ENCODE assay signal across 8 cellular contexts in the genomic region with DNA sequence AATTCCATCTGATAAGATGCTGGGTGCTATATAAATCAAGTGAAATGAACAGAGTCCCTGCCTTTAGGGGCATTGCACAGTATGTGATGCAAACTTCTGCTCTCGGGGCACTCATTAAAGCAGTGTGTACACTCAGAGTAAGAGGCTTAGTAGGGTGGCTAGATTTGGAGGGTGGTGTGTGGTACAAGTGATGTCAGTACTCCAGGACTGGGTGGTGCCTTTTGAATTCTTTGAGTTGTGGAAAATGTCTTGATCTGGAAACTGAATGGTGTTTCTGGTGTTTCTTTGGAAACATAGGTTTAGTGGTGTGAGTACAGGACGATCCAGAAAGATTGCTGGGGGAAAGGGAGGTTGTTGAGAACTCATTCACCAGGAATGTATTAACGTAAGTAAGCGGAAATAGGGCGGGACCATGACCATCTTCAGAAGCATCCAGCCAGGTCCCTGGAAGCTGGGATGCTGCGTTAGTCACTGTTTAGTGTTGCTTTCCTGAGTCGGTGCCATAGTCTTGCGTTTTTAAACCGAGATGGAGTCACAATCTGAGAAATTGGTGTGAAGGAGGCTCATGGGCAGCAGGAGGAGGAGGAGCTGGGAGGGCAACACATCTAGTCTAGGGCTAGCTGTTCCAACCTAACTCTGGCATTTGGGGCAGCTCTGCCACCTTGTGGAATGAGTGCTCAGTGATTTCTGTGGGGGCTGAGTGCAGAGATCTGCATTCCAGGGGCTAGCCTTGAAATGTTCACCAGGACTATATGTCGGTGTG.
DNase-seq lines count a peak whose midpoint lies in the region; ATAC-seq and TF ChIP-seq lines count a peak whose summit lies in the region.

No MANE protein-coding gene starts in this region.

- H3K27ac Mint-ChIP-seq in CD4-positive, CD25-positive, alpha-beta regulatory T cell: peak overlapping the region; percentile 5 to 71 (median 10)
- H3K27ac Mint-ChIP-seq in activated T-cell treated with anti-CD3 and anti-CD28 coated beads, Interleukin-2, amount 50 U/mL, for 72 hours: peak overlapping the region; percentile 41
- H3K27ac Mint-ChIP-seq in nephron: peak overlapping the region; percentile 42 to 55 (median 50)

- no peaks in the 10 kb centered on the region for H3K4me1 ChIP-seq in CD4-positive, CD25-positive, alpha-beta regulatory T cell (ENCODE audit: control insufficient read depth, insufficient read depth, low read length, poor library complexity, severe bottlenecking)

- peak overlapping the region in 1 of 4 donors; percentile 8 for H3K4me3 Mint-ChIP-seq in CD4-positive, CD25-positive, alpha-beta regulatory T cell
- H3K4me3 Mint-ChIP-seq in activated T-cell treated with anti-CD3 and anti-CD28 coated beads, Interleukin-2, amount 50 U/mL, for 72 hours: no peak overlapping the region
- no peak overlapping the region for H3K4me3 Mint-ChIP-seq in nephron

- peak; percentile 34 to 70 (median 62) for DNase-seq in CD4-positive, CD25-positive, alpha-beta regulatory T cell
- peak; percentile 89 for DNase-seq in HK-2 (ENCODE audit: unreplicated experiment)
- peak; percentile 54 to 59 for DNase-seq in activated T-cell treated with anti-CD3 and anti-CD28 coated beads, Interleukin-2, amount 50 U/mL, for 72 hours
- DNase-seq in fibroblast of gingiva (ENCODE audit: low read depth): peak; percentile 100
- peak; percentile 23 to 63 (median 49) for DNase-seq in stimulated activated naive CD4-positive, alpha-beta T cell (lab: John Stamatoyannopoulos, UW)

- no peaks in the 10 kb centered on the region for H3K9me3 Mint-ChIP-seq in CD4-positive, CD25-positive, alpha-beta regulatory T cell
- H3K9me3 Mint-ChIP-seq in activated T-cell treated with anti-CD3 and anti-CD28 coated beads, Interleukin-2, amount 50 U/mL, for 72 hours: no peaks in the 10 kb centered on the region
- H3K9me3 Mint-ChIP-seq in nephron: no peaks in the 10 kb centered on the region

- peak; percentile 53 to 62 (median 62) for TF ChIP-seq CTCF in nephron (IDR thresholded peaks at IDR 0.05; ENCODE audit: unreplicated experiment in 3 of 3)

- H3K27ac ChIP-seq in CD4-positive, CD25-positive, alpha-beta regulatory T cell (ENCODE audit: insufficient read depth, low read length, poor library complexity, severe bottlenecking): no peak overlapping the region

- H3K36me3 ChIP-seq in CD4-positive, CD25-positive, alpha-beta regulatory T cell (ENCODE audit: control insufficient read depth, insufficient read depth, low read length): peaks cover 6% of the 10 kb centered on the region

- peak; percentile 76 to 85 for ATAC-seq in CD4-positive, CD25-positive, alpha-beta regulatory T cell (ENCODE audit: low read depth in 2 of 2)
- ATAC-seq in activated T-cell treated with anti-CD3 and anti-CD28 coated beads, Interleukin-2, amount 50 U/mL, for 72 hours (replicated peaks in 1 of 2): peak; percentile 87 to 89
- no peak for ATAC-seq in GM18870 (IDR thresholded peaks at IDR 0.05; ENCODE audit: unreplicated experiment)

- H3K9me3 ChIP-seq in CD4-positive, CD25-positive, alpha-beta regulatory T cell (ENCODE audit: control insufficient read depth in 2 of 2, low read length in 2 of 2): no peaks in the 10 kb centered on the region

- H3K4me1 Mint-ChIP-seq in CD4-positive, CD25-positive, alpha-beta regulatory T cell: peaks cover 8 to 19% (median 13%) of the 10 kb centered on the region in 4 donors
- peaks cover 14% of the 10 kb centered on the region for H3K4me1 Mint-ChIP-seq in activated T-cell treated with anti-CD3 and anti-CD28 coated beads, Interleukin-2, amount 50 U/mL, for 72 hours (ENCODE audit: low read depth)
- H3K4me1 Mint-ChIP-seq in nephron: peaks cover 7% of the 10 kb centered on the region

- no peaks in the 10 kb centered on the region for H3K27me3 Mint-ChIP-seq in CD4-positive, CD25-positive, alpha-beta regulatory T cell
- H3K27me3 Mint-ChIP-seq in activated T-cell treated with anti-CD3 and anti-CD28 coated beads, Interleukin-2, amount 50 U/mL, for 72 hours (ENCODE audit: low read depth): no peaks in the 10 kb centered on the region
- H3K27me3 Mint-ChIP-seq in nephron (ENCODE audit: low read depth): no peaks in the 10 kb centered on the region

- no peaks in the 10 kb centered on the region for H3K27me3 ChIP-seq in CD4-positive, CD25-positive, alpha-beta regulatory T cell (ENCODE audit: control insufficient read depth, insufficient read depth, low read length)

- no peak overlapping the region for H3K4me3 ChIP-seq in CD4-positive, CD25-positive, alpha-beta regulatory T cell (ENCODE audit: low read depth, low read length)

- peaks cover 10% of the 10 kb centered on the region for H3K36me3 Mint-ChIP-seq in CD4-positive, CD25-positive, alpha-beta regulatory T cell
- peaks cover 0 to 3% of the 10 kb centered on the region in 2 donors for H3K36me3 Mint-ChIP-seq in activated T-cell treated with anti-CD3 and anti-CD28 coated beads, Interleukin-2, amount 50 U/mL, for 72 hours (ENCODE audit: insufficient read depth in 2 of 2)
- peaks cover 8% of the 10 kb centered on the region for H3K36me3 Mint-ChIP-seq in nephron (ENCODE audit: low read depth)

TF ChIP-seq in PFSK-1, 5 proteins besides CTCF, POLR2A, EP300 and RAD21:
- TF ChIP-seq TAF1 (IDR thresholded peaks at IDR 0.05; ENCODE audit: borderline replicate concordance, insufficient read depth, low read length) (no peak), FOXP2 (optimal IDR thresholded peaks at IDR 0.05; ENCODE audit: borderline replicate concordance, extremely low read depth, extremely low read length, insufficient read depth) (peak; percentile 50), POLR2AphosphoS5 (IDR thresholded peaks at IDR 0.05; ENCODE audit: low read depth, low read length) (no peak), SIN3A (IDR thresholded peaks at IDR 0.05; ENCODE audit: borderline replicate concordance, insufficient read depth, low read length) (no peak)
- TF ChIP-seq, protein P1, sequence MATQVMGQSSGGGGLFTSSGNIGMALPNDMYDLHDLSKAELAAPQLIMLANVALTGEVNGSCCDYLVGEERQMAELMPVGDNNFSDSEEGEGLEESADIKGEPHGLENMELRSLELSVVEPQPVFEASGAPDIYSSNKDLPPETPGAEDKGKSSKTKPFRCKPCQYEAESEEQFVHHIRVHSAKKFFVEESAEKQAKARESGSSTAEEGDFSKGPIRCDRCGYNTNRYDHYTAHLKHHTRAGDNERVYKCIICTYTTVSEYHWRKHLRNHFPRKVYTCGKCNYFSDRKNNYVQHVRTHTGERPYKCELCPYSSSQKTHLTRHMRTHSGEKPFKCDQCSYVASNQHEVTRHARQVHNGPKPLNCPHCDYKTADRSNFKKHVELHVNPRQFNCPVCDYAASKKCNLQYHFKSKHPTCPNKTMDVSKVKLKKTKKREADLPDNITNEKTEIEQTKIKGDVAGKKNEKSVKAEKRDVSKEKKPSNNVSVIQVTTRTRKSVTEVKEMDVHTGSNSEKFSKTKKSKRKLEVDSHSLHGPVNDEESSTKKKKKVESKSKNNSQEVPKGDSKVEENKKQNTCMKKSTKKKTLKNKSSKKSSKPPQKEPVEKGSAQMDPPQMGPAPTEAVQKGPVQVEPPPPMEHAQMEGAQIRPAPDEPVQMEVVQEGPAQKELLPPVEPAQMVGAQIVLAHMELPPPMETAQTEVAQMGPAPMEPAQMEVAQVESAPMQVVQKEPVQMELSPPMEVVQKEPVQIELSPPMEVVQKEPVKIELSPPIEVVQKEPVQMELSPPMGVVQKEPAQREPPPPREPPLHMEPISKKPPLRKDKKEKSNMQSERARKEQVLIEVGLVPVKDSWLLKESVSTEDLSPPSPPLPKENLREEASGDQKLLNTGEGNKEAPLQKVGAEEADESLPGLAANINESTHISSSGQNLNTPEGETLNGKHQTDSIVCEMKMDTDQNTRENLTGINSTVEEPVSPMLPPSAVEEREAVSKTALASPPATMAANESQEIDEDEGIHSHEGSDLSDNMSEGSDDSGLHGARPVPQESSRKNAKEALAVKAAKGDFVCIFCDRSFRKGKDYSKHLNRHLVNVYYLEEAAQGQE (IDR thresholded peaks at IDR 0.05; ENCODE audit: insufficient read depth in 1 of 2, low read depth in 2 of 2, low read length in 2 of 2): no peak

Comparison
In these comparisons a context has a peak if more than half of its experiments do, and no peak if none do; other contexts are left out.
1. DNase-seq: peak in every context shown above with its lines; median percentile 100 in fibroblast of gingiva; 89 in HK-2; 62 in CD4-positive, CD25-positive, alpha-beta regulatory T cell; 56 in activated T-cell treated with anti-CD3 and anti-CD28 coated beads, Interleukin-2, amount 50 U/mL, for 72 hours; 49 in stimulated activated naive CD4-positive, alpha-beta T cell.